ENCODE assay signal across 16 cellular contexts in the genomic region with DNA sequence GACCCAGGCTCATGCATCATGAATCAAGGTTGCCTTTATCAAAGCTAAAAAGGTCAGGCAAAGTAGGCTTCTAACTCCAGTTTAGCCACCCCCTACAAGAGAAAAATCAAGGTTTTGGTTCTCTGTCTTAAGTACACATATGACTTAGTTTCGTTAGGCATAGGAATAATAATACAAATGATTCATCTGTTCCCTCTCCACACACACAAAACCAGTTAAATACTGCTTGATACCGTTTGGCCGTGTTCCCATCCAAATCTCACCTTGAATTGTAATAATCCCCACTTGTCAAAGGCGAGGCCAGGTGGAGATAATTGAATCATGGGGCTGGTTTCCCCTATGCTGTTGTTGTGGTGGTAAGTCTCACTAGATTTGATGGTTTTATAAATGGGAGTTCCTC.
"Had no signal": no experiment of that assay in that cellular context is flagged by ENCODE, and none has a peak within 500 bp of the region (broad histone marks: within the 10 kb centered on the region; RNA-seq: fewer than 3 reads in every experiment).

No MANE protein-coding gene starts in this region.

- H3K4me3 Mint-ChIP-seq: activated naive CD4-positive, alpha-beta T cell treated with anti-CD3 and anti-CD28 coated beads, Interleukin-2, amount 10 ng/mL, durations not matched to agents 7 days and 5 days; effector memory CD8-positive, alpha-beta T cell; immature natural killer cell; naive thymus-derived CD8-positive, alpha-beta T cell had no signal

- DNase-seq: activated CD8-positive, alpha-beta memory T cell treated with anti-CD3 and anti-CD28 coated beads for 24 hours; activated naive CD4-positive, alpha-beta T cell treated with anti-CD3 and anti-CD28 coated beads, Interleukin-2, amount 10 ng/mL, durations not matched to agents 7 days and 5 days; dermis blood vessel endothelial cell; effector memory CD8-positive, alpha-beta T cell; gastrocnemius medialis; heart left ventricle; immature natural killer cell; mesenchymal stem cell; naive thymus-derived CD8-positive, alpha-beta T cell; sigmoid colon; spleen; stimulated activated CD4-positive, alpha-beta T cell treated with anti-CD3 and anti-CD28 coated beads, Interleukin-1b, Interleukin-23, amount 100 ng/mL, for 48 hours; substantia nigra; transverse colon had no signal

- H3K9me3 Mint-ChIP-seq: activated naive CD4-positive, alpha-beta T cell treated with anti-CD3 and anti-CD28 coated beads, Interleukin-2, amount 10 ng/mL, durations not matched to agents 7 days and 5 days; effector memory CD8-positive, alpha-beta T cell; immature natural killer cell; naive thymus-derived CD8-positive, alpha-beta T cell had no signal

- H3K36me3 Mint-ChIP-seq: activated naive CD4-positive, alpha-beta T cell treated with anti-CD3 and anti-CD28 coated beads, Interleukin-2, amount 10 ng/mL, durations not matched to agents 7 days and 5 days; immature natural killer cell; naive thymus-derived CD8-positive, alpha-beta T cell had no signal

- H3K27ac Mint-ChIP-seq: activated naive CD4-positive, alpha-beta T cell treated with anti-CD3 and anti-CD28 coated beads, Interleukin-2, amount 10 ng/mL, durations not matched to agents 7 days and 5 days; effector memory CD8-positive, alpha-beta T cell; immature natural killer cell; naive thymus-derived CD8-positive, alpha-beta T cell had no signal

- H3K27me3 Mint-ChIP-seq: activated naive CD4-positive, alpha-beta T cell treated with anti-CD3 and anti-CD28 coated beads, Interleukin-2, amount 10 ng/mL, durations not matched to agents 7 days and 5 days; effector memory CD8-positive, alpha-beta T cell; naive thymus-derived CD8-positive, alpha-beta T cell had no signal

- H3K4me3 ChIP-seq: ascending aorta, gastrocnemius medialis, heart left ventricle, sigmoid colon, spleen, transverse colon, vagina had no signal

- ATAC-seq: effector memory CD8-positive, alpha-beta T cell; gastrocnemius medialis; heart left ventricle; naive thymus-derived CD8-positive, alpha-beta T cell had no signal
